16 cellular contexts compared by ENCODE assay signal in genomic region chr12:3417937-3418336, GRCh38.
A peak's percentile ranks its signal among the peaks of the same experiment; 100 is the strongest.
DNase-seq lines count a peak whose midpoint lies in the region; FAIRE-seq and TF ChIP-seq lines count a peak whose summit lies in the region.
"Had no signal": no experiment of that assay in that cellular context is flagged by ENCODE, and none has a peak within 500 bp of the region (broad histone marks: within the 10 kb centered on the region; RNA-seq: fewer than 3 reads in every experiment).

No MANE protein-coding gene starts in this region.

- DNase-seq in NCI-H2029 treated with DMSO at 0.1 percent for 48 hours (lab: John Stamatoyannopoulos, UW): peak; percentile 7
- DNase-seq in NCI-H2029 (lab: John Stamatoyannopoulos, UW): no peak
- no peak for DNase-seq in HTR-8/SVneo (ENCODE audit: insufficient read length, low spot score)
- DNase-seq in iPS-NIHi11 (ENCODE audit: low spot score): peak; percentile 1
- no peak for DNase-seq in HuH-7 (ENCODE audit: low spot score)
- DNase-seq in mesothelial cell of epicardium (ENCODE audit: low spot score in 2 of 2, unreplicated experiment in 2 of 2): no peak
- DNase-seq in cortex of kidney (lab: John Stamatoyannopoulos, UW): no peak
- DNase-seq: 8988T; AML-193; Caco-2; CD8-positive, alpha-beta memory T cell; EL had no signal

- H3K27ac Mint-ChIP-seq in mesothelial cell of epicardium: no peak overlapping the region
- H3K27ac Mint-ChIP-seq: CD8-positive, alpha-beta memory T cell had no signal

- H3K27me3 Mint-ChIP-seq in mesothelial cell of epicardium (ENCODE audit: low read depth): peaks cover 67% of the 10 kb centered on the region

- H3K4me3 Mint-ChIP-seq in mesothelial cell of epicardium: no peak overlapping the region
- H3K4me3 Mint-ChIP-seq: CD8-positive, alpha-beta memory T cell had no signal

- no peak for TF ChIP-seq CTCF in mesothelial cell of epicardium (IDR thresholded peaks at IDR 0.05; ENCODE audit: unreplicated experiment)

- H3K9me3 Mint-ChIP-seq in mesothelial cell of epicardium: peaks cover 14% of the 10 kb centered on the region

- H3K36me3 Mint-ChIP-seq in mesothelial cell of epicardium: no peaks in the 10 kb centered on the region
- H3K36me3 Mint-ChIP-seq: CD8-positive, alpha-beta memory T cell had no signal

- no peaks in the 10 kb centered on the region for H3K4me1 Mint-ChIP-seq in mesothelial cell of epicardium
- H3K4me1 Mint-ChIP-seq: CD8-positive, alpha-beta memory T cell had no signal

- peak; percentile 16 for FAIRE-seq in HTR-8/SVneo (lab: Jason Lieb, UNC)
- FAIRE-seq: G401.6, GM12892, H1, HepG2 had no signal

Comparison
In these comparisons a context has a peak if more than half of its experiments do, and no peak if none do; other contexts are left out.
1. DNase-seq: peak in NCI-H2029 treated with DMSO at 0.1 percent for 48 hours (single experiment) and iPS-NIHi11 (single experiment); none in NCI-H2029 (single experiment), HTR-8/SVneo (single experiment), HuH-7 (single experiment), mesothelial cell of epicardium (0 of 2) and cortex of kidney (single experiment).